In the genomic region with DNA sequence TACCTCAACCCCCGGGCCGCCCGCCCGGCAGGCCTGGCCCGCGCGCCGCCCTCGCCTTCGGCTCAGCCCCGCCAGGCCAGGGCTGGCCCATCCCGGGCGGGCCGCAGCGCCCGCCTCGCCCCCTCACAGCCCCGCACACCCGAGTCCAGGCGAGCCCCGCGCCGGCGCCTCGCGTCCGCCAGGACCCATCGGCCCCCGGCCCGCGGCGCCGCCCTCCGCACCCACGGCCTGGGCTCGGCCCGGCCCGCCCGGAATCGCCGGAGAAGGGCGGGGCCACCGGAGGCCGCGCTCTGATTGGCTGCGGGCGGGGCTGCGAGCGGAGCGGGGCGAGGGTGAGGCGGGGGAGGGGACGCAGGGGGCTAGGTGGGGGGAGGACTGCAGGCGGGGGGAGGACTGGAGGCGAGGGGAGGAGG, we compare ENCODE assay signal across 8 cellular contexts. TPM values are rescaled to one million over a fixed set of nuclear protein-coding genes. Genes with fewer than 3 reads are reported as not detected.
DNase-seq lines count a peak whose midpoint lies in the region; ATAC-seq and TF ChIP-seq lines count a peak whose summit lies in the region.

No MANE protein-coding gene starts in this region.

- DNase-seq in AG09309 (ENCODE audit: low read depth) (no peak), NCI-H345 treated with DMSO at 0.1 percent for 48 hours (lab: John Stamatoyannopoulos, UW; ENCODE audit: unreplicated experiment) (peak; percentile 59), ecto neural progenitor cell (ENCODE audit: low spot score) (peak; percentile 93), lung (ENCODE audit: low spot score) (peak; percentile 85)
- peak; percentile 61 to 69 for DNase-seq in activated CD4-positive, alpha-beta T cell treated with anti-CD3 and anti-CD28 coated beads, Interleukin-2, amount 50 U/mL, for 4 hours
- DNase-seq in stimulated activated CD4-positive, alpha-beta T cell treated with anti-CD3 and anti-CD28 coated beads, TNF-alpha, amount 100 ng/mL, for 48 hours (ENCODE audit: low read depth in 3 of 3): peak; percentile 57 to 79 (median 61)

- no peaks in the 10 kb centered on the region for H3K9me3 ChIP-seq in lung (ENCODE audit: control insufficient read depth in 2 of 2, insufficient read depth in 1 of 2, low read length in 1 of 2)

- TF ChIP-seq CTCF in AG09309 (IDR thresholded peaks at IDR 0.05; ENCODE audit: control insufficient read depth, insufficient read depth, low read depth, low read length, missing control alignments) (no peak), lung (IDR thresholded peaks at IDR 0.05; ENCODE audit: control extremely low read depth, extremely low read depth) (no peak)

- peak overlapping the region; percentile 66 for H3K4me3 ChIP-seq in AG09309 (ENCODE audit: control insufficient read depth, low read depth, low read length)
- peak overlapping the region; percentile 85 for H3K4me3 ChIP-seq in lung

- H3K27ac ChIP-seq in lung (ENCODE audit: low read depth in 1 of 2, low read length in 1 of 2): peak overlapping the region; percentile 88 to 98

- ATAC-seq in GM18867 (IDR thresholded peaks at IDR 0.05; ENCODE audit: unreplicated experiment): peak; percentile 84
- ATAC-seq in HG03064 (IDR thresholded peaks at IDR 0.05; ENCODE audit: low read depth, unreplicated experiment): peak; percentile 79
- peak; percentile 87 for ATAC-seq in lung (ENCODE audit: insufficient read depth, low FRiP score)

- H3K4me1 ChIP-seq in lung (ENCODE audit: control insufficient read depth in 2 of 2, insufficient read depth in 2 of 2, low read length in 2 of 2): peaks cover 0 to 4% of the 10 kb centered on the region in 2 donors

- 0 to 1% methylated on average over 21 to 55 of the region's 55 CpGs for WGBS in lung, 2 donors

- no peaks in the 10 kb centered on the region for H3K36me3 ChIP-seq in lung (ENCODE audit: control insufficient read depth in 2 of 2, insufficient read depth in 2 of 2, low read length in 2 of 2)

- H3K27me3 ChIP-seq in lung (ENCODE audit: control insufficient read depth, insufficient read depth): no peaks in the 10 kb centered on the region

RNA-seq across cellular contexts. Expression of gene UBTD2, which starts 0.3 kb away (rescaled TPM):
- 10 to 100 TPM; 11.7 to 53.5 TPM for total RNA-seq in lung
- polyA plus RNA-seq in lung: 10 to 100 TPM in 1 of 2 donors, 1 to 10 TPM in 1; 8.1 to 10.9 TPM
